In genomic region chr4:160353548-160353947, GRCh38 we compare ENCODE assay signal across 1 cellular context.
TF ChIP-seq lines count a peak whose summit lies in the region.

No MANE protein-coding gene starts in this region.

TF ChIP-seq in GM23338, 12 proteins besides CTCF, POLR2A, EP300 and RAD21:
- TF ChIP-seq EZH2 (IDR thresholded peaks at IDR 0.05; ENCODE audit: low read depth, unreplicated experiment) (no peak), ZNF462 (CRISPR knock-in tag; IDR thresholded peaks at IDR 0.05) (no peak), POLR2AphosphoS5 (IDR thresholded peaks at IDR 0.05; ENCODE audit: low read depth) (no peak)
